11 cellular contexts compared by ENCODE assay signal in genomic region chr10:133270204-133270603, GRCh38. TPM values are rescaled to one million over a fixed set of nuclear protein-coding genes. Genes with fewer than 3 reads are reported as not detected.
"Had no signal": no experiment of that assay in that cellular context is flagged by ENCODE, and none has a peak within 500 bp of the region (broad histone marks: within the 10 kb centered on the region; RNA-seq: fewer than 3 reads in every experiment).

No MANE protein-coding gene starts in this region.

- DNase-seq: H9, HCEC 1CT, HFFc6, IMR-90, KG1 had no signal

- H3K4me3 ChIP-seq: GM23338, K562 had no signal

- H3K27ac Mint-ChIP-seq: GM23338, H9, HFFc6 had no signal

- H3K4me1 Mint-ChIP-seq: GM23338, H9 had no signal

- H3K4me2 ChIP-seq: GM23338 had no signal

- ATAC-seq: GM23338, K562 had no signal

- H3K4me3 Mint-ChIP-seq: GM23338, H9, HFFc6 had no signal

- FAIRE-seq: H1, H54, HTR-8/SVneo, K562 had no signal

RNA-seq across cellular contexts. Expression of gene VENTX, which starts 32.5 kb away (rescaled TPM):
- total RNA-seq: HFFc6, HT-29, IMR-90 had no signal
- polyA plus RNA-seq: IMR-90 had no signal

RNA-seq across cellular contexts. Expression of gene UTF1, which starts 40.2 kb away (rescaled TPM):
- total RNA-seq: HFFc6, HT-29, IMR-90 had no signal
- polyA plus RNA-seq: IMR-90 had no signal
